Comparison of ENCODE assay signal across 1 cellular context in the genomic region with DNA sequence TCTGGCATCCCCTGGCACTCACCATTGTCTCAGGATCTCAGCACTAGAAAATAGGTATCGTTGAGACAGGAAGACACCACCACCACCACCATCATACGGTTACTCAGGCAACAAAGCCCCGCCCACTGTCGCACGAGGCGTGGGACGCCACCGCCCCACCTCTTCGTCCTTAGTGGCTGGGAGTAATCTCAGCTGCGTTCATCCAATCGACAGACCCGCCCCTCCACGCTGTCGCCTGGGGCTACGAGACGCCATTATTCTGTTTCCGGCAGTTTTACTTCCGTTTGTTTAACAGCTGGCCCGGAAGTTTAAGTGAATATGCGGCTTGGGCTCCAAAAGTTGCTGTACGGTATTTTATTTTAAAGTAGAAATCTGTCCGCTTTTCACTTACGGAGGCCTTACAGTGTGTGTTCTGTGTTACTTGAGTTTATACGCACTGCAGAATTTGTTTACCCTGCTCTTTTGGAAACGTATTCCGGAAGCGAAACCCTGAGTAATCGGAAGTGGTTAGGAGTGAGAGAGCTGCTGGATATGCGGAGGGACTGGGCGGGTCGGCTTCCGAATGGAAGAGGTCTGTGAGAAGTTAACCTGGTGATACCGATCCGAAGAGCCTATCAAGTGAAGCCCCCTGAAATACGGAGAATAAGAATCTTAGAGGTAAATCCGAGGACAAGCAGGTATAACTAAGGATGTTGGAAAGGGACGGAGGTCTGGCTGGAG.
TF ChIP-seq lines count a peak whose summit lies in the region.

A gene with protein sequence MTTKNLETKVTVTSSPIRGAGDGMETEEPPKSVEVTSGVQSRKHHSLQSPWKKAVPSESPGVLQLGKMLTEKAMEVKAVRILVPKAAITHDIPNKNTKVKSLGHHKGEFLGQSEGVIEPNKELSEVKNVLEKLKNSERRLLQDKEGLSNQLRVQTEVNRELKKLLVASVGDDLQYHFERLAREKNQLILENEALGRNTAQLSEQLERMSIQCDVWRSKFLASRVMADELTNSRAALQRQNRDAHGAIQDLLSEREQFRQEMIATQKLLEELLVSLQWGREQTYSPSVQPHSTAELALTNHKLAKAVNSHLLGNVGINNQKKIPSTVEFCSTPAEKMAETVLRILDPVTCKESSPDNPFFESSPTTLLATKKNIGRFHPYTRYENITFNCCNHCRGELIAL (plus strand): TSS at position 510 of the 720 bp plus-strand sequence. CDS start 1,328 bp downstream, outside the sequence.
A gene with protein sequence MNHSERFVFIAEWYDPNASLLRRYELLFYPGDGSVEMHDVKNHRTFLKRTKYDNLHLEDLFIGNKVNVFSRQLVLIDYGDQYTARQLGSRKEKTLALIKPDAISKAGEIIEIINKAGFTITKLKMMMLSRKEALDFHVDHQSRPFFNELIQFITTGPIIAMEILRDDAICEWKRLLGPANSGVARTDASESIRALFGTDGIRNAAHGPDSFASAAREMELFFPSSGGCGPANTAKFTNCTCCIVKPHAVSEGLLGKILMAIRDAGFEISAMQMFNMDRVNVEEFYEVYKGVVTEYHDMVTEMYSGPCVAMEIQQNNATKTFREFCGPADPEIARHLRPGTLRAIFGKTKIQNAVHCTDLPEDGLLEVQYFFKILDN (minus strand): TSS at position 112 of the 720 bp plus-strand sequence. CDS start 87 bp downstream, at position 25.

TF ChIP-seq in K562, 482 proteins besides CTCF, POLR2A, EP300 and RAD21 (continued from another document and continues in another):
- TF ChIP-seq, protein P1, sequence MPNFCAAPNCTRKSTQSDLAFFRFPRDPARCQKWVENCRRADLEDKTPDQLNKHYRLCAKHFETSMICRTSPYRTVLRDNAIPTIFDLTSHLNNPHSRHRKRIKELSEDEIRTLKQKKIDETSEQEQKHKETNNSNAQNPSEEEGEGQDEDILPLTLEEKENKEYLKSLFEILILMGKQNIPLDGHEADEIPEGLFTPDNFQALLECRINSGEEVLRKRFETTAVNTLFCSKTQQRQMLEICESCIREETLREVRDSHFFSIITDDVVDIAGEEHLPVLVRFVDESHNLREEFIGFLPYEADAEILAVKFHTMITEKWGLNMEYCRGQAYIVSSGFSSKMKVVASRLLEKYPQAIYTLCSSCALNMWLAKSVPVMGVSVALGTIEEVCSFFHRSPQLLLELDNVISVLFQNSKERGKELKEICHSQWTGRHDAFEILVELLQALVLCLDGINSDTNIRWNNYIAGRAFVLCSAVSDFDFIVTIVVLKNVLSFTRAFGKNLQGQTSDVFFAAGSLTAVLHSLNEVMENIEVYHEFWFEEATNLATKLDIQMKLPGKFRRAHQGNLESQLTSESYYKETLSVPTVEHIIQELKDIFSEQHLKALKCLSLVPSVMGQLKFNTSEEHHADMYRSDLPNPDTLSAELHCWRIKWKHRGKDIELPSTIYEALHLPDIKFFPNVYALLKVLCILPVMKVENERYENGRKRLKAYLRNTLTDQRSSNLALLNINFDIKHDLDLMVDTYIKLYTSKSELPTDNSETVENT (CRISPR knock-in tag; IDR thresholded peaks at IDR 0.05), result 0 out of 2 replicates have a peak, but pooled peaks have one; percentile 19
- TF ChIP-seq RUNX1 (IDR thresholded peaks at IDR 0.05; ENCODE audit: low read depth) (no peak), HDAC1 (IDR thresholded peaks at IDR 0.05) (peak in 1 of 2 experiments; percentile 91; a peak in 2 of 4 replicates), NFE2L1 (tag; IDR thresholded peaks at IDR 0.05; ENCODE audit: borderline replicate concordance, low read depth) (no peak), RFX1 (IDR thresholded peaks at IDR 0.05) (peak; percentile 99), SUPT5H (IDR thresholded peaks at IDR 0.05) (peak; percentile 76), PHB (CRISPR knock-in tag; IDR thresholded peaks at IDR 0.05) (no peak), MLLT1 (IDR thresholded peaks at IDR 0.05) (peak; percentile 72 to 85; a peak in 3 of 4 replicates), MEIS2 (IDR thresholded peaks at IDR 0.05; ENCODE audit: partially characterized antibody) (no peak), CBX8 (IDR thresholded peaks at IDR 0.05; ENCODE audit: borderline replicate concordance, extremely low read depth, low read depth, low read length, poor library complexity, severe bottlenecking) (no peak), RBBP5 (IDR thresholded peaks at IDR 0.05; ENCODE audit: borderline replicate concordance, insufficient read depth, low read length, poor library complexity, severe bottlenecking) (peak; percentile 85), KAT8 (IDR thresholded peaks at IDR 0.05; ENCODE audit: low read depth) (no peak), HDAC8 (tag; IDR thresholded peaks at IDR 0.05) (no peak), BRF2 (IDR thresholded peaks at IDR 0.05; ENCODE audit: borderline replicate concordance, insufficient read depth, insufficient read length) (no peak), RBM39 (optimal IDR thresholded peaks at IDR 0.05; ENCODE audit: low read depth, low read length) (no peak), FOXJ3 (CRISPR knock-in tag; IDR thresholded peaks at IDR 0.05) (no peak), HNRNPL (IDR thresholded peaks at IDR 0.05; ENCODE audit: low read depth, low read length) (no peak), NFRKB (IDR thresholded peaks at IDR 0.05; ENCODE audit: low read depth) (peak; percentile 68), LARP7 (IDR thresholded peaks at IDR 0.05) (no peak), ZNF253 (CRISPR knock-in tag; conservative IDR thresholded peaks at IDR 0.05) (no peak), EP400 (IDR thresholded peaks at IDR 0.05) (peak; percentile 94), SRSF7 (optimal IDR thresholded peaks at IDR 0.05; ENCODE audit: low read depth, low read length) (no peak), PCBP1 (IDR thresholded peaks at IDR 0.05; ENCODE audit: low read depth, low read length, poor library complexity, severe bottlenecking) (no peak)
- TF ChIP-seq, protein P2, sequence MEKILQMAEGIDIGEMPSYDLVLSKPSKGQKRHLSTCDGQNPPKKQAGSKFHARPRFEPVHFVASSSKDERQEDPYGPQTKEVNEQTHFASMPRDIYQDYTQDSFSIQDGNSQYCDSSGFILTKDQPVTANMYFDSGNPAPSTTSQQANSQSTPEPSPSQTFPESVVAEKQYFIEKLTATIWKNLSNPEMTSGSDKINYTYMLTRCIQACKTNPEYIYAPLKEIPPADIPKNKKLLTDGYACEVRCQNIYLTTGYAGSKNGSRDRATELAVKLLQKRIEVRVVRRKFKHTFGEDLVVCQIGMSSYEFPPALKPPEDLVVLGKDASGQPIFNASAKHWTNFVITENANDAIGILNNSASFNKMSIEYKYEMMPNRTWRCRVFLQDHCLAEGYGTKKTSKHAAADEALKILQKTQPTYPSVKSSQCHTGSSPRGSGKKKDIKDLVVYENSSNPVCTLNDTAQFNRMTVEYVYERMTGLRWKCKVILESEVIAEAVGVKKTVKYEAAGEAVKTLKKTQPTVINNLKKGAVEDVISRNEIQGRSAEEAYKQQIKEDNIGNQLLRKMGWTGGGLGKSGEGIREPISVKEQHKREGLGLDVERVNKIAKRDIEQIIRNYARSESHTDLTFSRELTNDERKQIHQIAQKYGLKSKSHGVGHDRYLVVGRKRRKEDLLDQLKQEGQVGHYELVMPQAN (IDR thresholded peaks at IDR 0.05; ENCODE audit: borderline replicate concordance), result peak; percentile 95
- TF ChIP-seq, protein P3, sequence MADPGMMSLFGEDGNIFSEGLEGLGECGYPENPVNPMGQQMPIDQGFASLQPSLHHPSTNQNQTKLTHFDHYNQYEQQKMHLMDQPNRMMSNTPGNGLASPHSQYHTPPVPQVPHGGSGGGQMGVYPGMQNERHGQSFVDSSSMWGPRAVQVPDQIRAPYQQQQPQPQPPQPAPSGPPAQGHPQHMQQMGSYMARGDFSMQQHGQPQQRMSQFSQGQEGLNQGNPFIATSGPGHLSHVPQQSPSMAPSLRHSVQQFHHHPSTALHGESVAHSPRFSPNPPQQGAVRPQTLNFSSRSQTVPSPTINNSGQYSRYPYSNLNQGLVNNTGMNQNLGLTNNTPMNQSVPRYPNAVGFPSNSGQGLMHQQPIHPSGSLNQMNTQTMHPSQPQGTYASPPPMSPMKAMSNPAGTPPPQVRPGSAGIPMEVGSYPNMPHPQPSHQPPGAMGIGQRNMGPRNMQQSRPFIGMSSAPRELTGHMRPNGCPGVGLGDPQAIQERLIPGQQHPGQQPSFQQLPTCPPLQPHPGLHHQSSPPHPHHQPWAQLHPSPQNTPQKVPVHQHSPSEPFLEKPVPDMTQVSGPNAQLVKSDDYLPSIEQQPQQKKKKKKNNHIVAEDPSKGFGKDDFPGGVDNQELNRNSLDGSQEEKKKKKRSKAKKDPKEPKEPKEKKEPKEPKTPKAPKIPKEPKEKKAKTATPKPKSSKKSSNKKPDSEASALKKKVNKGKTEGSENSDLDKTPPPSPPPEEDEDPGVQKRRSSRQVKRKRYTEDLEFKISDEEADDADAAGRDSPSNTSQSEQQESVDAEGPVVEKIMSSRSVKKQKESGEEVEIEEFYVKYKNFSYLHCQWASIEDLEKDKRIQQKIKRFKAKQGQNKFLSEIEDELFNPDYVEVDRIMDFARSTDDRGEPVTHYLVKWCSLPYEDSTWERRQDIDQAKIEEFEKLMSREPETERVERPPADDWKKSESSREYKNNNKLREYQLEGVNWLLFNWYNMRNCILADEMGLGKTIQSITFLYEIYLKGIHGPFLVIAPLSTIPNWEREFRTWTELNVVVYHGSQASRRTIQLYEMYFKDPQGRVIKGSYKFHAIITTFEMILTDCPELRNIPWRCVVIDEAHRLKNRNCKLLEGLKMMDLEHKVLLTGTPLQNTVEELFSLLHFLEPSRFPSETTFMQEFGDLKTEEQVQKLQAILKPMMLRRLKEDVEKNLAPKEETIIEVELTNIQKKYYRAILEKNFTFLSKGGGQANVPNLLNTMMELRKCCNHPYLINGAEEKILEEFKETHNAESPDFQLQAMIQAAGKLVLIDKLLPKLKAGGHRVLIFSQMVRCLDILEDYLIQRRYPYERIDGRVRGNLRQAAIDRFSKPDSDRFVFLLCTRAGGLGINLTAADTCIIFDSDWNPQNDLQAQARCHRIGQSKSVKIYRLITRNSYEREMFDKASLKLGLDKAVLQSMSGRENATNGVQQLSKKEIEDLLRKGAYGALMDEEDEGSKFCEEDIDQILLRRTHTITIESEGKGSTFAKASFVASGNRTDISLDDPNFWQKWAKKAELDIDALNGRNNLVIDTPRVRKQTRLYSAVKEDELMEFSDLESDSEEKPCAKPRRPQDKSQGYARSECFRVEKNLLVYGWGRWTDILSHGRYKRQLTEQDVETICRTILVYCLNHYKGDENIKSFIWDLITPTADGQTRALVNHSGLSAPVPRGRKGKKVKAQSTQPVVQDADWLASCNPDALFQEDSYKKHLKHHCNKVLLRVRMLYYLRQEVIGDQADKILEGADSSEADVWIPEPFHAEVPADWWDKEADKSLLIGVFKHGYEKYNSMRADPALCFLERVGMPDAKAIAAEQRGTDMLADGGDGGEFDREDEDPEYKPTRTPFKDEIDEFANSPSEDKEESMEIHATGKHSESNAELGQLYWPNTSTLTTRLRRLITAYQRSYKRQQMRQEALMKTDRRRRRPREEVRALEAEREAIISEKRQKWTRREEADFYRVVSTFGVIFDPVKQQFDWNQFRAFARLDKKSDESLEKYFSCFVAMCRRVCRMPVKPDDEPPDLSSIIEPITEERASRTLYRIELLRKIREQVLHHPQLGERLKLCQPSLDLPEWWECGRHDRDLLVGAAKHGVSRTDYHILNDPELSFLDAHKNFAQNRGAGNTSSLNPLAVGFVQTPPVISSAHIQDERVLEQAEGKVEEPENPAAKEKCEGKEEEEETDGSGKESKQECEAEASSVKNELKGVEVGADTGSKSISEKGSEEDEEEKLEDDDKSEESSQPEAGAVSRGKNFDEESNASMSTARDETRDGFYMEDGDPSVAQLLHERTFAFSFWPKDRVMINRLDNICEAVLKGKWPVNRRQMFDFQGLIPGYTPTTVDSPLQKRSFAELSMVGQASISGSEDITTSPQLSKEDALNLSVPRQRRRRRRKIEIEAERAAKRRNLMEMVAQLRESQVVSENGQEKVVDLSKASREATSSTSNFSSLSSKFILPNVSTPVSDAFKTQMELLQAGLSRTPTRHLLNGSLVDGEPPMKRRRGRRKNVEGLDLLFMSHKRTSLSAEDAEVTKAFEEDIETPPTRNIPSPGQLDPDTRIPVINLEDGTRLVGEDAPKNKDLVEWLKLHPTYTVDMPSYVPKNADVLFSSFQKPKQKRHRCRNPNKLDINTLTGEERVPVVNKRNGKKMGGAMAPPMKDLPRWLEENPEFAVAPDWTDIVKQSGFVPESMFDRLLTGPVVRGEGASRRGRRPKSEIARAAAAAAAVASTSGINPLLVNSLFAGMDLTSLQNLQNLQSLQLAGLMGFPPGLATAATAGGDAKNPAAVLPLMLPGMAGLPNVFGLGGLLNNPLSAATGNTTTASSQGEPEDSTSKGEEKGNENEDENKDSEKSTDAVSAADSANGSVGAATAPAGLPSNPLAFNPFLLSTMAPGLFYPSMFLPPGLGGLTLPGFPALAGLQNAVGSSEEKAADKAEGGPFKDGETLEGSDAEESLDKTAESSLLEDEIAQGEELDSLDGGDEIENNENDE (IDR thresholded peaks at IDR 0.05; ENCODE audit: low read depth, low read length), result no peak
- TF ChIP-seq, protein P4, sequence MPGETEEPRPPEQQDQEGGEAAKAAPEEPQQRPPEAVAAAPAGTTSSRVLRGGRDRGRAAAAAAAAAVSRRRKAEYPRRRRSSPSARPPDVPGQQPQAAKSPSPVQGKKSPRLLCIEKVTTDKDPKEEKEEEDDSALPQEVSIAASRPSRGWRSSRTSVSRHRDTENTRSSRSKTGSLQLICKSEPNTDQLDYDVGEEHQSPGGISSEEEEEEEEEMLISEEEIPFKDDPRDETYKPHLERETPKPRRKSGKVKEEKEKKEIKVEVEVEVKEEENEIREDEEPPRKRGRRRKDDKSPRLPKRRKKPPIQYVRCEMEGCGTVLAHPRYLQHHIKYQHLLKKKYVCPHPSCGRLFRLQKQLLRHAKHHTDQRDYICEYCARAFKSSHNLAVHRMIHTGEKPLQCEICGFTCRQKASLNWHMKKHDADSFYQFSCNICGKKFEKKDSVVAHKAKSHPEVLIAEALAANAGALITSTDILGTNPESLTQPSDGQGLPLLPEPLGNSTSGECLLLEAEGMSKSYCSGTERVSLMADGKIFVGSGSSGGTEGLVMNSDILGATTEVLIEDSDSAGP (CRISPR knock-in tag; IDR thresholded peaks at IDR 0.05), result no peak
